ENCODE assay signal across 28 cellular contexts in the genomic region with DNA sequence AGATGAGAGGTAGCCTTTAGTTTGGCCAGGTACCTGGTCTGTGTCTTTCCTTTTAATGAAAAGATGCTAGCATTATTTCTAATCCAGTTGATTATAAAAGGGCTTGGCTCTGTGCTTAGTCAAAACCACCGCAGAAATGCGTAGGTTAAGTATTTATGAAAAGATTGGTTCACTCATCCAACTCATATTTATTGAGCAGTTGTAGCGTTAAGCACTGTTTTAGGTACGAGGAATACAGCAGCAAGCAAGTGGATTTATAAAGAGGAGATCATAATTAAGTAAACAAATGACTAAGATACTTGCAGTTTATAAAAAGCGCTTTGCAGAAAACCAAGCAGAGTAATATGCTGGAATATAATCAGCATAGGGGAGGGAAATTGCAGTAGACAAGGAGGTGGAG.
"Had no signal": no experiment of that assay in that cellular context is flagged by ENCODE, and none has a peak within 500 bp of the region (broad histone marks: within the 10 kb centered on the region; RNA-seq: fewer than 3 reads in every experiment).

No MANE protein-coding gene starts in this region.

- H3K4me3 Mint-ChIP-seq: activated CD4-positive, alpha-beta memory T cell treated with anti-CD3 and anti-CD28 coated beads, Interleukin-2, amount 10 ng/mL, durations not matched to agents 7 days and 5 days; activated CD4-positive, alpha-beta T cell treated with anti-CD3 and anti-CD28 coated beads, Interleukin-2, amount 10 ng/mL, durations not matched to agents 7 days and 5 days; activated naive CD4-positive, alpha-beta T cell treated with anti-CD3 and anti-CD28 coated beads, Interleukin-2, amount 10 ng/mL, durations not matched to agents 7 days and 5 days; activated naive CD8-positive, alpha-beta T cell treated with anti-CD3 and anti-CD28 coated beads, Interleukin-2, amount 10 ng/mL, durations not matched to agents 7 days and 5 days; activated T-cell treated with anti-CD3 and anti-CD28 coated beads, Interleukin-2, amount 50 U/mL, for 24 hours; activated T-cell treated with anti-CD3 and anti-CD28 coated beads, Interleukin-2, amount 50 U/mL, for 72 hours; WTC11 had no signal

- H3K27ac Mint-ChIP-seq: activated CD4-positive, alpha-beta memory T cell treated with anti-CD3 and anti-CD28 coated beads, Interleukin-2, amount 10 ng/mL, durations not matched to agents 7 days and 5 days; activated CD4-positive, alpha-beta T cell treated with anti-CD3 and anti-CD28 coated beads, Interleukin-2, amount 10 ng/mL, durations not matched to agents 7 days and 5 days; activated naive CD4-positive, alpha-beta T cell treated with anti-CD3 and anti-CD28 coated beads, Interleukin-2, amount 10 ng/mL, durations not matched to agents 7 days and 5 days; activated naive CD4-positive, alpha-beta T cell treated with anti-CD3 and anti-CD28 coated beads, Interleukin-2, amount 50 U/mL, for 72 hours; activated naive CD8-positive, alpha-beta T cell treated with anti-CD3 and anti-CD28 coated beads, Interleukin-2, amount 10 ng/mL, durations not matched to agents 7 days and 5 days; activated T-cell treated with anti-CD3 and anti-CD28 coated beads, Interleukin-2, amount 50 U/mL, for 24 hours; activated T-cell treated with anti-CD3 and anti-CD28 coated beads, Interleukin-2, amount 50 U/mL, for 72 hours; WTC11 had no signal

- H3K9me3 Mint-ChIP-seq: activated CD4-positive, alpha-beta memory T cell treated with anti-CD3 and anti-CD28 coated beads, Interleukin-2, amount 10 ng/mL, durations not matched to agents 7 days and 5 days; activated CD4-positive, alpha-beta T cell treated with anti-CD3 and anti-CD28 coated beads, Interleukin-2, amount 10 ng/mL, durations not matched to agents 7 days and 5 days; activated naive CD4-positive, alpha-beta T cell treated with anti-CD3 and anti-CD28 coated beads, Interleukin-2, amount 10 ng/mL, durations not matched to agents 7 days and 5 days; activated naive CD8-positive, alpha-beta T cell treated with anti-CD3 and anti-CD28 coated beads, Interleukin-2, amount 10 ng/mL, durations not matched to agents 7 days and 5 days; WTC11 had no signal

- H3K27me3 ChIP-seq: ascending aorta, body of pancreas, foreskin keratinocyte, gastroesophageal sphincter, heart right ventricle, hepatocyte had no signal

- H2AFZ ChIP-seq: hepatocyte had no signal

- H3K4me1 ChIP-seq: ascending aorta, body of pancreas, foreskin keratinocyte, gastroesophageal sphincter had no signal

- DNase-seq: activated CD4-positive, alpha-beta memory T cell treated with anti-CD3 and anti-CD28 coated beads, Interleukin-2, amount 10 ng/mL, durations not matched to agents 7 days and 5 days; activated CD4-positive, alpha-beta T cell treated with anti-CD3 and anti-CD28 coated beads for 1 hour; activated CD4-positive, alpha-beta T cell treated with anti-CD3 and anti-CD28 coated beads for 4 hours; activated CD4-positive, alpha-beta T cell treated with anti-CD3 and anti-CD28 coated beads, Interleukin-2, amount 10 ng/mL, durations not matched to agents 7 days and 5 days; activated CD4-positive, alpha-beta T cell treated with anti-CD3 and anti-CD28 coated beads, Interleukin-2, amount 50 U/mL, for 4 hours; activated CD8-positive, alpha-beta memory T cell treated with anti-CD3 and anti-CD28 coated beads, Interleukin-2, amount 50 U/mL, for 48 hours; activated gamma-delta T cell; activated naive CD4-positive, alpha-beta T cell; activated naive CD4-positive, alpha-beta T cell treated with anti-CD3 and anti-CD28 coated beads, Interleukin-2, amount 10 ng/mL, durations not matched to agents 7 days and 5 days; activated naive CD8-positive, alpha-beta T cell treated with anti-CD3 and anti-CD28 coated beads, Interleukin-2, amount 10 ng/mL, durations not matched to agents 7 days and 5 days; activated T-cell treated with anti-CD3 and anti-CD28 coated beads for 4 hours; activated T-cell treated with anti-CD3 and anti-CD28 coated beads, Interleukin-2, amount 50 U/mL, for 24 hours; activated T-cell treated with anti-CD3 and anti-CD28 coated beads, Interleukin-2, amount 50 U/mL, for 72 hours; body of pancreas; caudate nucleus; effector CD8-positive, alpha-beta T cell; heart right ventricle; T-helper 2 cell had no signal

- H3K4me2 ChIP-seq: hepatocyte had no signal

- H3K36me3 ChIP-seq: ascending aorta had no signal

- ATAC-seq: activated naive CD4-positive, alpha-beta T cell treated with anti-CD3 and anti-CD28 coated beads, Interleukin-2, amount 50 U/mL, for 72 hours; activated T-cell treated with anti-CD3 and anti-CD28 coated beads, Interleukin-2, amount 50 U/mL, for 72 hours; body of pancreas; esophagus mucosa; foreskin keratinocyte; gastroesophageal sphincter; heart right ventricle; WTC11 had no signal

- H3K27ac ChIP-seq: ascending aorta, body of pancreas, foreskin keratinocyte, gastroesophageal sphincter, heart right ventricle, hepatocyte, VCaP had no signal

- FAIRE-seq: colon, endometrium had no signal

- H3K4me3 ChIP-seq: ascending aorta, body of pancreas, gastroesophageal sphincter, heart right ventricle, hepatocyte had no signal

- H3K36me3 Mint-ChIP-seq: activated naive CD4-positive, alpha-beta T cell treated with anti-CD3 and anti-CD28 coated beads, Interleukin-2, amount 10 ng/mL, durations not matched to agents 7 days and 5 days; activated naive CD4-positive, alpha-beta T cell treated with anti-CD3 and anti-CD28 coated beads, Interleukin-2, amount 50 U/mL, for 72 hours; activated naive CD8-positive, alpha-beta T cell treated with anti-CD3 and anti-CD28 coated beads, Interleukin-2, amount 10 ng/mL, durations not matched to agents 7 days and 5 days; WTC11 had no signal

- H3K9me3 ChIP-seq: ascending aorta, body of pancreas, gastroesophageal sphincter, heart right ventricle had no signal

- H3K27me3 Mint-ChIP-seq: activated CD4-positive, alpha-beta memory T cell treated with anti-CD3 and anti-CD28 coated beads, Interleukin-2, amount 10 ng/mL, durations not matched to agents 7 days and 5 days; activated CD4-positive, alpha-beta T cell treated with anti-CD3 and anti-CD28 coated beads, Interleukin-2, amount 10 ng/mL, durations not matched to agents 7 days and 5 days; activated naive CD4-positive, alpha-beta T cell treated with anti-CD3 and anti-CD28 coated beads, Interleukin-2, amount 10 ng/mL, durations not matched to agents 7 days and 5 days; activated naive CD8-positive, alpha-beta T cell treated with anti-CD3 and anti-CD28 coated beads, Interleukin-2, amount 10 ng/mL, durations not matched to agents 7 days and 5 days; activated T-cell treated with anti-CD3 and anti-CD28 coated beads, Interleukin-2, amount 50 U/mL, for 24 hours had no signal

- H3K4me1 Mint-ChIP-seq: activated CD4-positive, alpha-beta memory T cell treated with anti-CD3 and anti-CD28 coated beads, Interleukin-2, amount 10 ng/mL, durations not matched to agents 7 days and 5 days; activated CD4-positive, alpha-beta T cell treated with anti-CD3 and anti-CD28 coated beads, Interleukin-2, amount 10 ng/mL, durations not matched to agents 7 days and 5 days; activated naive CD4-positive, alpha-beta T cell treated with anti-CD3 and anti-CD28 coated beads, Interleukin-2, amount 10 ng/mL, durations not matched to agents 7 days and 5 days; activated naive CD8-positive, alpha-beta T cell treated with anti-CD3 and anti-CD28 coated beads, Interleukin-2, amount 10 ng/mL, durations not matched to agents 7 days and 5 days had no signal
